In genomic region chr9:92294297-92294676, GRCh38 we compare ENCODE assay signal across 8 cellular contexts. TPM values are rescaled to one million over a fixed set of nuclear protein-coding genes. Genes with fewer than 3 reads are reported as not detected.
DNase-seq lines count a peak whose midpoint lies in the region; ATAC-seq, FAIRE-seq and TF ChIP-seq lines count a peak whose summit lies in the region.

No MANE protein-coding gene starts in this region.

- no peaks in the 10 kb centered on the region for H3K9me3 Mint-ChIP-seq in T-helper 1 cell treated with Interleukin-12 subunit alpha and Interleukin-12 subunit beta and Interleukin-4 antibody, amounts not matched to agents 30 μg/mL and 1 μg/mL, for 36 hours
- no peaks in the 10 kb centered on the region for H3K9me3 Mint-ChIP-seq in natural killer cell treated with Interleukin-12 subunit alpha and Interleukin-12 subunit beta and Interleukin-15 and Interleukin-18, amount 100 ng/mL, for 72 hours

- peaks cover 53% of the 10 kb centered on the region for H3K79me2 ChIP-seq in ACC112 (ENCODE audit: control insufficient read depth, insufficient read depth, low read length, unreplicated experiment)

- peaks cover 61% of the 10 kb centered on the region for H3K4me1 Mint-ChIP-seq in T-helper 1 cell treated with Interleukin-12 subunit alpha and Interleukin-12 subunit beta and Interleukin-4 antibody, amounts not matched to agents 30 μg/mL and 1 μg/mL, for 36 hours (ENCODE audit: low read depth)
- peaks cover 49 to 58% of the 10 kb centered on the region in 2 donors for H3K4me1 Mint-ChIP-seq in natural killer cell treated with Interleukin-12 subunit alpha and Interleukin-12 subunit beta and Interleukin-15 and Interleukin-18, amount 100 ng/mL, for 72 hours (ENCODE audit: low read depth in 2 of 2)

- no peak for TF ChIP-seq POLR2A in GM12891 (IDR thresholded peaks at IDR 0.05; ENCODE audit: low read depth, low read length)

- H3K27me3 ChIP-seq in ACC112 (ENCODE audit: insufficient read depth, low read length) = no peaks in the 10 kb centered on the region

- no peak for TF ChIP-seq CTCF in epithelial cell of esophagus (IDR thresholded peaks at IDR 0.05; ENCODE audit: insufficient read depth, low read depth, low read length, missing control alignments)

- FAIRE-seq in GM12891 (lab: Jason Lieb, UNC) = peak; percentile 5

- H3K27me3 Mint-ChIP-seq in T-helper 1 cell treated with Interleukin-12 subunit alpha and Interleukin-12 subunit beta and Interleukin-4 antibody, amounts not matched to agents 30 μg/mL and 1 μg/mL, for 36 hours (ENCODE audit: low read depth) = no peaks in the 10 kb centered on the region
- H3K27me3 Mint-ChIP-seq in natural killer cell treated with Interleukin-12 subunit alpha and Interleukin-12 subunit beta and Interleukin-15 and Interleukin-18, amount 100 ng/mL, for 72 hours = no peaks in the 10 kb centered on the region

- H3K36me3 Mint-ChIP-seq in T-helper 1 cell treated with Interleukin-12 subunit alpha and Interleukin-12 subunit beta and Interleukin-4 antibody, amounts not matched to agents 30 μg/mL and 1 μg/mL, for 36 hours (ENCODE audit: low read depth) = peaks cover 42% of the 10 kb centered on the region
- peaks cover 19% of the 10 kb centered on the region for H3K36me3 Mint-ChIP-seq in natural killer cell treated with Interleukin-12 subunit alpha and Interleukin-12 subunit beta and Interleukin-15 and Interleukin-18, amount 100 ng/mL, for 72 hours

- DNase-seq in GM12891 (ENCODE audit: insufficient read length, low spot score) (no peak), epithelial cell of esophagus (ENCODE audit: low read depth) (no peak)
- DNase-seq in natural killer cell treated with Interleukin-12 subunit alpha and Interleukin-12 subunit beta and Interleukin-15 and Interleukin-18, amount 100 ng/mL, for 72 hours (ENCODE audit: low spot score) = no peak
- no peak for DNase-seq in effector CD4-positive, alpha-beta T cell

- peaks cover 35% of the 10 kb centered on the region for H3K4me1 ChIP-seq in ACC112 (ENCODE audit: control insufficient read depth, insufficient read depth, low read length, unreplicated experiment)

- H3K27ac ChIP-seq in ACC112 (ENCODE audit: low read depth, low read length) = peak overlapping the region; percentile 65

- ATAC-seq in natural killer cell treated with Interleukin-12 subunit alpha and Interleukin-12 subunit beta and Interleukin-15 and Interleukin-18, amount 100 ng/mL, for 72 hours = no peak
- no peak for ATAC-seq in GM21367 (IDR thresholded peaks at IDR 0.05; ENCODE audit: unreplicated experiment)
- ATAC-seq in GM18907 (IDR thresholded peaks at IDR 0.05; ENCODE audit: unreplicated experiment) = no peak

- H3K4me3 ChIP-seq in ACC112 (ENCODE audit: low read depth, low read length) (peak overlapping the region; percentile 90), epithelial cell of esophagus (ENCODE audit: low read length) (peak overlapping the region; percentile 91)

- H3K27ac Mint-ChIP-seq in T-helper 1 cell treated with Interleukin-12 subunit alpha and Interleukin-12 subunit beta and Interleukin-4 antibody, amounts not matched to agents 30 μg/mL and 1 μg/mL, for 36 hours = peak overlapping the region; percentile 99
- peak overlapping the region; percentile 99 to 100 for H3K27ac Mint-ChIP-seq in natural killer cell treated with Interleukin-12 subunit alpha and Interleukin-12 subunit beta and Interleukin-15 and Interleukin-18, amount 100 ng/mL, for 72 hours

- peak overlapping the region; percentile 99 for H3K4me3 Mint-ChIP-seq in T-helper 1 cell treated with Interleukin-12 subunit alpha and Interleukin-12 subunit beta and Interleukin-4 antibody, amounts not matched to agents 30 μg/mL and 1 μg/mL, for 36 hours
- peak overlapping the region; percentile 90 for H3K4me3 Mint-ChIP-seq in natural killer cell treated with Interleukin-12 subunit alpha and Interleukin-12 subunit beta and Interleukin-15 and Interleukin-18, amount 100 ng/mL, for 72 hours

- peaks cover 25% of the 10 kb centered on the region for H3K36me3 ChIP-seq in ACC112 (ENCODE audit: insufficient read depth, low read length)

- peak overlapping the region; percentile 44 for H2AFZ ChIP-seq in ACC112 (ENCODE audit: low read length, unreplicated experiment)

TF ChIP-seq in GM12891, 5 proteins besides CTCF, POLR2A, EP300 and RAD21:
- TF ChIP-seq POLR2AphosphoS5 (IDR thresholded peaks at IDR 0.05; ENCODE audit: low read depth, low read length) (no peak), POU2F2 (IDR thresholded peaks at IDR 0.05; ENCODE audit: low read depth, low read length) (no peak), SPI1 (IDR thresholded peaks at IDR 0.05; ENCODE audit: low read depth, low read length) (no peak), PAX5 (IDR thresholded peaks at IDR 0.05; ENCODE audit: insufficient read depth, low read length, severe bottlenecking) (no peak), TAF1 (IDR thresholded peaks at IDR 0.05; ENCODE audit: low read depth, low read length) (no peak)

RNA-seq across cellular contexts. Expression of gene IARS1, which starts 0.8 kb away (rescaled TPM):
- 65.2 TPM for polyA plus RNA-seq in GM12891 (2012; ENCODE audit: low read depth, missing spikeins)
- total RNA-seq in natural killer cell treated with Interleukin-12 subunit alpha and Interleukin-12 subunit beta and Interleukin-15 and Interleukin-18, amount 100 ng/mL, for 72 hours = 100 to 1,000 TPM; 138 to 246 TPM

RNA-seq across cellular contexts. Expression of gene NOL8, which starts 30.9 kb away (rescaled TPM):
- polyA plus RNA-seq in GM12891 (2012; ENCODE audit: low read depth, missing spikeins) = 19.0 TPM
- total RNA-seq in natural killer cell treated with Interleukin-12 subunit alpha and Interleukin-12 subunit beta and Interleukin-15 and Interleukin-18, amount 100 ng/mL, for 72 hours = 10 to 100 TPM; 51.1 to 68.7 TPM

RNA-seq across cellular contexts. Expression of gene CENPP, which starts 31.5 kb away (rescaled TPM):
- polyA plus RNA-seq in GM12891 (2012; ENCODE audit: low read depth, missing spikeins) = 12.0 TPM
- total RNA-seq in natural killer cell treated with Interleukin-12 subunit alpha and Interleukin-12 subunit beta and Interleukin-15 and Interleukin-18, amount 100 ng/mL, for 72 hours = 10 to 100 TPM; 14.7 to 38.8 TPM
